ENCODE assay signal across 9 cellular contexts in the genomic region with DNA sequence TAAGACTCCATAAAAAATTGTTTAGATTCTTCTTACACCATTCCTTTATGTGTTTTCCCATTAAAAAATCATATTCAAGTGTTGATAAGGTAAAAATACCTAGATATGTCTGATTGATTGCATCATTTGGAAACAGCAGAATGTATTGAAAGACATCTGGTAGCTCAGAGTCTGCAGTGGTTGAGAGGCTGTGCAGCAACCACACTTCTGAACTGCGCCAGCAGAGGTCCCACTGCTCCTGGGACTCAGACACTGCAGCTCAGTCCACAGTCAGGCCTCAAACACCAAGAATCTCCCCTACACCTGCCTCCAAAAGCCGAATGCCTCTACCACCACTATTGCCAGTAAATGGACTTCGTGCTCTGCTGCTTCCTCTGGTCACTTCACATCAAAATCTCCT.
DNase-seq lines count a peak whose midpoint lies in the region; ATAC-seq and TF ChIP-seq lines count a peak whose summit lies in the region.
"Had no signal": no experiment of that assay in that cellular context is flagged by ENCODE, and none has a peak within 500 bp of the region (broad histone marks: within the 10 kb centered on the region; RNA-seq: fewer than 3 reads in every experiment).

No MANE protein-coding gene starts in this region.

- no peaks in the 10 kb centered on the region for H3K9me3 Mint-ChIP-seq in CD4-positive, CD25-positive, alpha-beta regulatory T cell
- no peaks in the 10 kb centered on the region for H3K9me3 Mint-ChIP-seq in endothelial cell (ENCODE audit: unreplicated experiment)
- peaks cover 7% of the 10 kb centered on the region for H3K9me3 Mint-ChIP-seq in nephron

- peaks cover 0 to 31% (median 9%) of the 10 kb centered on the region in 4 donors for H3K4me1 Mint-ChIP-seq in CD4-positive, CD25-positive, alpha-beta regulatory T cell
- H3K4me1 Mint-ChIP-seq in endothelial cell (ENCODE audit: unreplicated experiment): no peaks in the 10 kb centered on the region
- H3K4me1 Mint-ChIP-seq in nephron: peaks cover 25% of the 10 kb centered on the region

- H3K27me3 ChIP-seq in CD4-positive, CD25-positive, alpha-beta regulatory T cell (ENCODE audit: control insufficient read depth, insufficient read depth, low read length): peaks cover 2% of the 10 kb centered on the region

- no peak overlapping the region for H3K4me3 Mint-ChIP-seq in CD4-positive, CD25-positive, alpha-beta regulatory T cell
- H3K4me3 Mint-ChIP-seq in endothelial cell (ENCODE audit: unreplicated experiment) (no peak overlapping the region), nephron (no peak overlapping the region)

- no peaks in the 10 kb centered on the region for H3K27me3 Mint-ChIP-seq in CD4-positive, CD25-positive, alpha-beta regulatory T cell
- no peaks in the 10 kb centered on the region for H3K27me3 Mint-ChIP-seq in endothelial cell (ENCODE audit: unreplicated experiment)
- H3K27me3 Mint-ChIP-seq in nephron (ENCODE audit: low read depth): no peaks in the 10 kb centered on the region

- H3K4me3 ChIP-seq in CD4-positive, CD25-positive, alpha-beta regulatory T cell (ENCODE audit: low read depth, low read length): no peak overlapping the region

- no peaks in the 10 kb centered on the region for H3K9me3 ChIP-seq in CD4-positive, CD25-positive, alpha-beta regulatory T cell (ENCODE audit: control insufficient read depth in 2 of 2, low read length in 2 of 2)

- DNase-seq in CD4-positive, CD25-positive, alpha-beta regulatory T cell: peak; percentile 28 to 56 (median 55)
- DNase-seq in KG1 (lab: John Stamatoyannopoulos, UW): peak; percentile 6
- peak; percentile 31 to 35 for DNase-seq in activated CD4-positive, alpha-beta T cell treated with anti-CD3 and anti-CD28 coated beads, Interleukin-2, amount 50 U/mL, for 4 hours
- peak; percentile 52 for DNase-seq in endothelial cell (ENCODE audit: low spot score)
- DNase-seq in omental fat pad (ENCODE audit: low spot score): no peak

- no peak for TF ChIP-seq CTCF in endothelial cell (IDR thresholded peaks at IDR 0.05; ENCODE audit: unreplicated experiment)
- peak; percentile 12 to 20 (median 16) for TF ChIP-seq CTCF in nephron (IDR thresholded peaks at IDR 0.05; ENCODE audit: unreplicated experiment in 3 of 3)
- TF ChIP-seq CTCF in omental fat pad (IDR thresholded peaks at IDR 0.05): peak in 1 of 3 donors; percentile 12

- H3K36me3 ChIP-seq in CD4-positive, CD25-positive, alpha-beta regulatory T cell (ENCODE audit: control insufficient read depth, insufficient read depth, low read length): no peaks in the 10 kb centered on the region

- peak; percentile 65 to 67 for ATAC-seq in CD4-positive, CD25-positive, alpha-beta regulatory T cell (ENCODE audit: low read depth in 2 of 2)
- ATAC-seq in GM19397 (IDR thresholded peaks at IDR 0.05; ENCODE audit: unreplicated experiment) (peak; percentile 65), GM19035 (IDR thresholded peaks at IDR 0.05; ENCODE audit: unreplicated experiment) (no peak), omental fat pad (ENCODE audit: low FRiP score) (no peak)

- H3K27ac ChIP-seq in CD4-positive, CD25-positive, alpha-beta regulatory T cell (ENCODE audit: insufficient read depth, low read length, poor library complexity, severe bottlenecking): no peak overlapping the region

- no peaks in the 10 kb centered on the region for H3K36me3 Mint-ChIP-seq in CD4-positive, CD25-positive, alpha-beta regulatory T cell
- H3K36me3 Mint-ChIP-seq in endothelial cell (ENCODE audit: low read depth, unreplicated experiment): no peaks in the 10 kb centered on the region
- H3K36me3 Mint-ChIP-seq in nephron (ENCODE audit: low read depth): no peaks in the 10 kb centered on the region
- H3K36me3 Mint-ChIP-seq: IgD-negative memory B cell had no signal

- peaks cover 3% of the 10 kb centered on the region for H3K4me1 ChIP-seq in CD4-positive, CD25-positive, alpha-beta regulatory T cell (ENCODE audit: control insufficient read depth, insufficient read depth, low read length, poor library complexity, severe bottlenecking)

- peak overlapping the region in 2 of 3 donors; percentile 5 to 57 for H3K27ac Mint-ChIP-seq in CD4-positive, CD25-positive, alpha-beta regulatory T cell
- H3K27ac Mint-ChIP-seq in endothelial cell (ENCODE audit: unreplicated experiment) (no peak overlapping the region), nephron (peak overlapping the region in 2 of 3 experiments; percentile 82 to 86)

Comparison
In these comparisons a context has a peak if more than half of its experiments do, and no peak if none do; other contexts are left out.
1. ATAC-seq: peak in CD4-positive, CD25-positive, alpha-beta regulatory T cell (2 of 2) and GM19397 (single experiment); none in GM19035 (single experiment) and omental fat pad (single experiment).